In the genomic region with DNA sequence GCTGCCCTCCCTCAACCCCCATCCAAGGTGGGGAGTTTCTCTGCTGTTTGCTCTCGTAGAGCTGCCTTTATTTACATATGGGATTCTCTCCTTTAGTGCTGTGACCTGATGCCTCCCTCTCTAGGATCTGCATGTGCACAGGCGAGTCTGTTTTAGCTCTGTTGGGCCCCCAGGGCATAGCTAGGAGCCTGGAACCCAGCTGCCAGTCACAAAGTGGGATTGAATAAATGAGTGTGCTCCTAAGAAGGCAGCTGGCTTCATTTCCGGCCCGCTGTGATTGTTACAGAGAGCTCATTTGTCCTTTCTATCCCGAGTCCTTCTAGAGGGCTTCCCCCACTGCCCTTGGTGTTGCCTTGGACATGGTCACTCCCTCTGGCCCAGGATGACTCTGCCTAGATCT, we compare ENCODE assay signal across 22 cellular contexts.
DNase-seq lines count a peak whose midpoint lies in the region; ATAC-seq and TF ChIP-seq lines count a peak whose summit lies in the region.
"Had no signal": no experiment of that assay in that cellular context is flagged by ENCODE, and none has a peak within 500 bp of the region (broad histone marks: within the 10 kb centered on the region; RNA-seq: fewer than 3 reads in every experiment).

No MANE protein-coding gene starts in this region.

- BruUV-seq in A673 (replicated peaks; lab: Mats Ljungman, UMichigan), result no TSS peak

- POLR2A ChIA-PET in A673 (lab: Charles Lee; ENCODE audit: low non-redundant PET), result no interaction called here

- no peak for TF ChIP-seq POLR2A in heart left ventricle (IDR thresholded peaks at IDR 0.05)

- H3K27me3 ChIP-seq in A673 (replicated peaks; ENCODE audit: insufficient read depth, low read depth, low read length, poor library complexity) (no peaks in the 10 kb centered on the region), heart left ventricle (peaks cover 0 to 70% (median 13%) of the 10 kb centered on the region in 9 donors)
- H3K27me3 ChIP-seq: BLaER1 had no signal

- H3K9me3 ChIP-seq in A673 (ENCODE audit: low read depth, low read length, poor library complexity, severe bottlenecking), result no peaks in the 10 kb centered on the region
- H3K9me3 ChIP-seq in heart left ventricle, result no peaks in the 10 kb centered on the region
- H3K9me3 ChIP-seq: BLaER1, gastrocnemius medialis, prostate gland had no signal

- H3K27ac ChIP-seq in A673 (ENCODE audit: low read depth, low read length, poor library complexity, severe bottlenecking) (no peak overlapping the region), heart left ventricle (no peak overlapping the region)
- H3K27ac ChIP-seq: BLaER1, dorsolateral prefrontal cortex, gastrocnemius medialis, HL-60, prostate gland, skin epidermis had no signal

- no peaks in the 10 kb centered on the region for H3K36me3 ChIP-seq in A673 (ENCODE audit: insufficient read depth, low read length, poor library complexity, severe bottlenecking)
- H3K36me3 ChIP-seq in heart left ventricle, result no peaks in the 10 kb centered on the region
- H3K36me3 ChIP-seq: BLaER1, gastrocnemius medialis, prostate gland had no signal

- no peak for ATAC-seq in GM18502 (IDR thresholded peaks at IDR 0.05; ENCODE audit: poor library complexity, unreplicated experiment)
- no peak for ATAC-seq in heart left ventricle
- ATAC-seq: gastrocnemius medialis; GM12878; HCT116; left cardiac atrium; natural killer cell treated with Interleukin-12 subunit alpha and Interleukin-12 subunit beta and Interleukin-15 and Interleukin-18, amount 100 ng/mL, for 72 hours had no signal

- TF ChIP-seq CTCF in A673 (conservative IDR thresholded peaks at IDR 0.05; ENCODE audit: low read depth, low read length), result no peak
- no peak for TF ChIP-seq CTCF in heart left ventricle (IDR thresholded peaks at IDR 0.05)

- no peaks in the 10 kb centered on the region for H3K4me1 ChIP-seq in A673 (ENCODE audit: insufficient read depth, low read length, poor library complexity, severe bottlenecking)
- H3K4me1 ChIP-seq in heart left ventricle, result no peaks in the 10 kb centered on the region
- H3K4me1 ChIP-seq: BLaER1, gastrocnemius medialis, prostate gland had no signal

- DNase-seq in A673 (ENCODE audit: low spot score) (peak; percentile 6), NCI-H1436 (lab: John Stamatoyannopoulos, UW) (peak; percentile 91), NCI-H345 treated with DMSO at 0.1 percent for 48 hours (lab: John Stamatoyannopoulos, UW; ENCODE audit: unreplicated experiment) (peak; percentile 92), foreskin melanocyte (peak; percentile 79), DMS79 (lab: John Stamatoyannopoulos, UW) (no peak), heart left ventricle (no peak)
- DNase-seq in activated naive CD4-positive, alpha-beta T cell treated with Interleukin-2 at 50 U/mL for 16 hours, result no peak
- DNase-seq: activated gamma-delta T cell treated with Interleukin-2 at 50 U/mL for 16 hours; amygdala; erythroblast; gastrocnemius medialis; left cardiac atrium; stimulated activated CD4-positive, alpha-beta T cell treated with anti-CD3 and anti-CD28 coated beads, Interleukin-4, amount 100 ng/mL, for 1 hour had no signal

- CTCF ChIA-PET in A673 (lab: Charles Lee), result no interaction called here

- H3K4me3 ChIP-seq in A673 (ENCODE audit: low read depth, low read length, poor library complexity, severe bottlenecking), result no peak overlapping the region
- H3K4me3 ChIP-seq in heart left ventricle, result no peak overlapping the region
- H3K4me3 ChIP-seq: BLaER1, dorsolateral prefrontal cortex, gastrocnemius medialis, GM12878, prostate gland, skin epidermis had no signal

- 44 to 57% (median 52%) methylated on average over 5 of the region's 5 CpGs for WGBS in heart left ventricle, 4 donors

- intact Hi-C loops in A673 (cut with micrococcal nuclease; ENCODE audit: unreplicated experiment), result no loop called here
- intact Hi-C loops in heart left ventricle (cut with DNase I), result no loop called here

Comparison
In these comparisons a context has a peak if more than half of its experiments do, and no peak if none do; other contexts are left out.
1. DNase-seq: peak in A673 (single experiment), NCI-H1436 (single experiment), NCI-H345 treated with DMSO at 0.1 percent for 48 hours (single experiment) and foreskin melanocyte (single experiment); none in activated naive CD4-positive, alpha-beta T cell treated with Interleukin-2 at 50 U/mL for 16 hours (single experiment), DMS79 (single experiment) and heart left ventricle (0 of 5).